8 cellular contexts compared by ENCODE assay signal in the genomic region with DNA sequence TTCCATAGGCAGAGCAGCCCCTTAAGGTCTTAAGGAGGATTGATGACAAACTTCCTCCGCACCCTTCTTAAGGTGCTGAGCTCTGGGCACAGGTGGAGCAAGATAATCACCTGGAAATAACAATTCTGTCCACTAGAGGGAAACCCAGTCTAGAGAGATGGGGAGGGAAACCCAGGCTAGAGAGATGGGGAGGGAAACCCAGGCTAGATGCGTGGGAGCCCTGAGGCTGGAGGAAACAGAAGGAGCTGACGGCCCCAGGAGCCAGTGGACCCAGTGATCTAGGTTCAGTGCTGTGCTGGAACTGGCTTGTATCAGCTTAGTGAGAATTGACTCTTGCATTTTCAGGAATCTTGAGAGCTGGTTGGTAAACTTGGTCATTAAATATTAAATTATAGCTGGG. TPM values are rescaled to one million over a fixed set of nuclear protein-coding genes. Genes with fewer than 3 reads are reported as not detected.
DNase-seq lines count a peak whose midpoint lies in the region; ATAC-seq and TF ChIP-seq lines count a peak whose summit lies in the region.

No MANE protein-coding gene starts in this region.

- H3K9me2 ChIP-seq in neural cell (ENCODE audit: insufficient read depth, low read length), result no peaks in the 10 kb centered on the region

- H3K9ac ChIP-seq in neural cell (ENCODE audit: low read length), result no peak overlapping the region

- no peaks in the 10 kb centered on the region for H3F3A ChIP-seq in neural cell (ENCODE audit: insufficient read depth, low read length, poor library complexity, severe bottlenecking)

- TF ChIP-seq EP300 in neural cell (conservative IDR thresholded peaks at IDR 0.05; ENCODE audit: poor library complexity, severe bottlenecking), result no peak

- whole genome bisulfite sequencing in aorta, 2 donors, result 39 to 45% methylated on average over 3 of the region's 3 CpGs

- H2AFZ ChIP-seq in neural cell (ENCODE audit: low read depth, low read length), result no peak overlapping the region

- H3K4me1 ChIP-seq in aorta (ENCODE audit: control insufficient read depth in 1 of 2, insufficient read depth in 2 of 2, low read length in 2 of 2), result no peaks in the 10 kb centered on the region

- H3K9me3 ChIP-seq in neural cell (ENCODE audit: low read length), result no peaks in the 10 kb centered on the region
- H3K9me3 ChIP-seq in aorta (ENCODE audit: control insufficient read depth, low read length), result no peaks in the 10 kb centered on the region

- ATAC-seq in aorta (ENCODE audit: low FRiP score), result peak; percentile 59
- no peak for ATAC-seq in GM21723 (IDR thresholded peaks at IDR 0.05; ENCODE audit: unreplicated experiment)

- H3K27me3 ChIP-seq in neural cell (ENCODE audit: insufficient read depth, low read depth, low read length) (peaks cover 3% of the 10 kb centered on the region), aorta (ENCODE audit: control insufficient read depth in 1 of 2, insufficient read depth in 2 of 2, low read length in 1 of 2) (no peaks in the 10 kb centered on the region)

- H3K4me3 ChIP-seq in neural cell (ENCODE audit: low read length) (no peak overlapping the region), aorta (ENCODE audit: low read length in 2 of 2) (no peak overlapping the region)

- no peaks in the 10 kb centered on the region for H3K79me2 ChIP-seq in neural cell (replicated peaks; ENCODE audit: insufficient read depth, low read length)

- H3K36me3 ChIP-seq in neural cell (ENCODE audit: insufficient read depth, low read length) (no peaks in the 10 kb centered on the region), aorta (ENCODE audit: control insufficient read depth in 1 of 2, insufficient read depth in 2 of 2, low read length in 1 of 2) (no peaks in the 10 kb centered on the region)

- TF ChIP-seq CTCF in neural cell (IDR thresholded peaks at IDR 0.05; ENCODE audit: poor library complexity, severe bottlenecking), result peak; percentile 59

- H4K20me1 ChIP-seq in neural cell (ENCODE audit: insufficient read depth), result no peaks in the 10 kb centered on the region

- H3K4me2 ChIP-seq in neural cell (ENCODE audit: low read length), result no peak overlapping the region

- peak; percentile 87 for DNase-seq in GM03348 (ENCODE audit: low spot score)
- peak; percentile 90 for DNase-seq in HPDE6-E6E7 (ENCODE audit: extremely low spot score)
- peak; percentile 77 for DNase-seq in NCI-H82 treated with DMSO at 0.1 percent for 48 hours (lab: John Stamatoyannopoulos, UW; ENCODE audit: unreplicated experiment)
- peak; percentile 38 for DNase-seq in activated CD8-positive, alpha-beta memory T cell treated with anti-CD3 and anti-CD28 coated beads, Interleukin-2, amount 50 U/mL, for 4 hours
- DNase-seq in fibroblast of gingiva (ENCODE audit: low read depth), result peak; percentile 29
- DNase-seq in aorta, result no peak

- H3K27ac ChIP-seq in neural cell (ENCODE audit: low read length), result no peak overlapping the region
- H3K27ac ChIP-seq in aorta (ENCODE audit: low read depth in 1 of 2, low read length in 2 of 2), result no peak overlapping the region

- intact Hi-C loops in aorta (cut with DNase I), result no loop called here

- peak; percentile 58 for TF ChIP-seq RAD21 in neural cell (conservative IDR thresholded peaks at IDR 0.05)

TF ChIP-seq in neural cell, 6 proteins besides CTCF, POLR2A, EP300 and RAD21:
- TF ChIP-seq SMC3 (conservative IDR thresholded peaks at IDR 0.05; ENCODE audit: poor library complexity) (peak; percentile 59), POLR2AphosphoS5 (IDR thresholded peaks at IDR 0.05) (no peak)

RNA-seq across cellular contexts. Expression of gene MYCL, which starts 17.8 kb away (rescaled TPM):
- 35.2 and 36.3 TPM in 2 replicates for polyA plus RNA-seq in neural cell
- 59.2 and 72.6 TPM in 2 replicates for polyA minus RNA-seq in neural cell
- total RNA-seq in aorta, result 1 to 10 TPM in 1 of 2 donors, under 1 TPM in 1; 0.45 to 1.2 TPM
- under 1 TPM in 1 of 2 donors, not detected in 1; 0.50 TPM for polyA plus RNA-seq in aorta

RNA-seq across cellular contexts. Expression of gene MFSD2A, which starts 35.4 kb away (rescaled TPM):
- polyA plus RNA-seq in neural cell, result 7.0 and 7.8 TPM in 2 replicates
- 5.1 and 7.3 TPM in 2 replicates for polyA minus RNA-seq in neural cell
- total RNA-seq in aorta, result 1 to 10 TPM; 1.3 to 1.5 TPM
- polyA plus RNA-seq in aorta, result 1 to 10 TPM in 1 of 2 donors, under 1 TPM in 1; 0.31 to 3.3 TPM

RNA-seq across cellular contexts. Expression of gene TRIT1, which starts 36.2 kb away (rescaled TPM):
- 72.2 and 90.6 TPM in 2 replicates for polyA plus RNA-seq in neural cell
- polyA minus RNA-seq in neural cell, result 61.0 and 66.2 TPM in 2 replicates
- total RNA-seq in aorta, result 10 to 100 TPM; 15.3 to 17.3 TPM
- 10 to 100 TPM in 1 of 2 donors, 1 to 10 TPM in 1; 9.4 to 12.3 TPM for polyA plus RNA-seq in aorta

Comparison
In these comparisons a context has a peak if more than half of its experiments do, and no peak if none do; other contexts are left out.
1. DNase-seq: peak in GM03348 (single experiment), HPDE6-E6E7 (single experiment), NCI-H82 treated with DMSO at 0.1 percent for 48 hours (single experiment), activated CD8-positive, alpha-beta memory T cell treated with anti-CD3 and anti-CD28 coated beads, Interleukin-2, amount 50 U/mL, for 4 hours (single experiment) and fibroblast of gingiva (single experiment); none in aorta (0 of 2).
2. RNA of gene MYCL, which starts 17.8 kb away (polyA plus RNA-seq): 35.2 to 36.3 TPM in neural cell; 0.50 TPM in aorta; every median in the first group is over 10 times any median in the second.